ENCODE assay signal across 8 cellular contexts in genomic region chr7:149239345-149240143, GRCh38. TPM values are rescaled to one million over a fixed set of nuclear protein-coding genes. Genes with fewer than 3 reads are reported as not detected.
DNase-seq lines count a peak whose midpoint lies in the region; ATAC-seq and TF ChIP-seq lines count a peak whose summit lies in the region.

ZNF212 (plus strand) TSS chr7:149239651; CDS start chr7:149239779, 128 bp downstream.

- H3K27me3 ChIP-seq in cardiac muscle cell = peaks cover 11% of the 10 kb centered on the region

- DNase-seq in NCI-H1105 treated with DMSO at 0.1 percent for 48 hours (lab: John Stamatoyannopoulos, UW) (peak; percentile 89), SKM-1 treated with dmso at 0.1 percent for 144 hours (lab: John Stamatoyannopoulos, UW; ENCODE audit: unreplicated experiment) (peak; percentile 78), cardiac muscle cell (ENCODE audit: low read depth in 1 of 2, low spot score in 1 of 2) (peak; percentile 90 to 94), pons (ENCODE audit: low spot score) (peak; percentile 88), type B pancreatic cell (ENCODE audit: extremely low spot score, unreplicated experiment) (peak; percentile 89)

- peaks cover 5% of the 10 kb centered on the region for H3K4me1 ChIP-seq in cardiac muscle cell (ENCODE audit: low read depth)

- H3K36me3 ChIP-seq in cardiac muscle cell = no peaks in the 10 kb centered on the region

- peak within 1 kb of the TSS; percentile 94 for H3K4me3 Mint-ChIP-seq in activated naive CD8-positive, alpha-beta T cell
- peak within 1 kb of the TSS; percentile 96 for H3K4me3 Mint-ChIP-seq in type B pancreatic cell

- peaks cover 1% of the 10 kb centered on the region for H3K36me3 Mint-ChIP-seq in activated naive CD8-positive, alpha-beta T cell
- H3K36me3 Mint-ChIP-seq in type B pancreatic cell = peaks cover 14% of the 10 kb centered on the region

- H3K4me3 ChIP-seq in cardiac muscle cell = peak within 1 kb of the TSS; percentile 56

- H3K27me3 Mint-ChIP-seq in activated naive CD8-positive, alpha-beta T cell = no peaks in the 10 kb centered on the region
- peaks cover 7% of the 10 kb centered on the region for H3K27me3 Mint-ChIP-seq in type B pancreatic cell

- peak within 1 kb of the TSS; percentile 75 for H3K27ac ChIP-seq in cardiac muscle cell

- no peaks in the 10 kb centered on the region for H3K9me3 Mint-ChIP-seq in activated naive CD8-positive, alpha-beta T cell (ENCODE audit: low read depth)
- peaks cover 6% of the 10 kb centered on the region for H3K9me3 Mint-ChIP-seq in type B pancreatic cell

- no peaks in the 10 kb centered on the region for H3K9me3 ChIP-seq in cardiac muscle cell (ENCODE audit: low read depth)

- TF ChIP-seq CTCF in GM12872 (IDR thresholded peaks at IDR 0.05; ENCODE audit: insufficient read depth, low read depth, low read length) (peak; percentile 85), cardiac muscle cell (IDR thresholded peaks at IDR 0.05; ENCODE audit: low read depth, low read length) (peak; percentile 93), type B pancreatic cell (conservative IDR thresholded peaks at IDR 0.05) (peak; percentile 84)

- peak within 1 kb of the TSS; percentile 92 for H3K27ac Mint-ChIP-seq in activated naive CD8-positive, alpha-beta T cell
- peak within 1 kb of the TSS; percentile 91 for H3K27ac Mint-ChIP-seq in type B pancreatic cell

- peaks cover 35% of the 10 kb centered on the region for H3K4me1 Mint-ChIP-seq in activated naive CD8-positive, alpha-beta T cell (ENCODE audit: low read depth)
- peaks cover 19% of the 10 kb centered on the region for H3K4me1 Mint-ChIP-seq in type B pancreatic cell (ENCODE audit: unreplicated experiment)

- ATAC-seq in HG02642 (IDR thresholded peaks at IDR 0.05; ENCODE audit: poor library complexity, unreplicated experiment) = peak; percentile 100

RNA-seq across cellular contexts. Expression of gene ZNF212, which starts in this region (rescaled TPM):
- 9.9 and 11.6 TPM in 2 replicates for total RNA-seq in cardiac muscle cell
- polyA plus RNA-seq in cardiac muscle cell = 14.2 and 15.9 TPM in 2 replicates
- 13.3 and 16.6 TPM in 2 replicates for total RNA-seq in type B pancreatic cell (ENCODE audit: low replicate concordance)

Comparison
In these comparisons a context has a peak if more than half of its experiments do, and no peak if none do; other contexts are left out.
1. Peak in every context shown above with its lines: DNase-seq, ATAC-seq, H3K4me3 ChIP-seq and H3K27ac ChIP-seq.